Comparison of ENCODE assay signal across 21 cellular contexts in the genomic region with DNA sequence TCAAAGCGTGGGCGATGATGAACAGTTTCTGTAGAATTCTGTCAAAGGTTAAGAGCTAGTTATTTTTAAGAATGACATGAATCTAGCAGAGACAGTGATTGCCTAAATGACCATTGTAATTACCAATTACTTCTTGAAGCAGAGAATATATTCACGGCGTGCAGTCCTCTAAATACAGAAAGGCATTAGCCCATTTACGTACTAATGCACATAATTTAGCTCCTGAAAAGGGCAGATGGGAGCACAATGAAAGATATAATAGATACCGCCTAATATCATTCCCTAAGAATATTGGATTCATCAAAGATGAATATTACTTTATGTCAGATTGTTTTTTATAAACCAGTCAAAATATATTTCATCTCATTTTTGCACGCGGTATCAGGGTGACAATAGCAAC.
"Had no signal": no experiment of that assay in that cellular context is flagged by ENCODE, and none has a peak within 500 bp of the region (broad histone marks: within the 10 kb centered on the region; RNA-seq: fewer than 3 reads in every experiment).

No MANE protein-coding gene starts in this region.

- H3K27me3 ChIP-seq: brain microvascular endothelial cell, Peyer's patch had no signal

- H3K4me3 ChIP-seq: cardiac muscle cell, Peyer's patch, SJSA1 had no signal

- H3K27ac ChIP-seq: brain microvascular endothelial cell, cardiac muscle cell, Peyer's patch, SJSA1 had no signal

- H3K4me1 Mint-ChIP-seq: activated CD8-positive, alpha-beta memory T cell treated with anti-CD3 and anti-CD28 coated beads, Interleukin-2, amount 10 ng/mL, durations not matched to agents 7 days and 5 days; activated naive CD4-positive, alpha-beta T cell treated with anti-CD3 and anti-CD28 coated beads, Interleukin-2, amount 10 ng/mL, durations not matched to agents 7 days and 5 days; T-helper 17 cell; WTC11 had no signal

- H3K36me3 Mint-ChIP-seq: activated CD8-positive, alpha-beta memory T cell treated with anti-CD3 and anti-CD28 coated beads, Interleukin-2, amount 10 ng/mL, durations not matched to agents 7 days and 5 days; activated naive CD4-positive, alpha-beta T cell treated with anti-CD3 and anti-CD28 coated beads, Interleukin-2, amount 10 ng/mL, durations not matched to agents 7 days and 5 days; activated naive CD8-positive, alpha-beta T cell treated with anti-CD3 and anti-CD28 coated beads for 36 hours; WTC11 had no signal

- H3K36me3 ChIP-seq: brain microvascular endothelial cell, cardiac muscle cell, Peyer's patch, SJSA1 had no signal

- H3K9me3 ChIP-seq: Peyer's patch, SJSA1 had no signal

- H3K9me3 Mint-ChIP-seq: activated CD4-positive, alpha-beta T cell treated with anti-CD3 and anti-CD28 coated beads, Interleukin-2, amount 10 ng/mL, durations not matched to agents 24 days and 14 days; activated naive CD4-positive, alpha-beta T cell treated with anti-CD3 and anti-CD28 coated beads, Interleukin-2, amount 10 ng/mL, durations not matched to agents 7 days and 5 days; activated naive CD8-positive, alpha-beta T cell treated with anti-CD3 and anti-CD28 coated beads for 36 hours; activated T-cell treated with anti-CD3 and anti-CD28 coated beads, Interleukin-2, amount 50 U/mL, for 4 hours; WTC11 had no signal

- ATAC-seq: activated CD8-positive, alpha-beta memory T cell treated with anti-CD3 and anti-CD28 coated beads, Interleukin-2, amount 10 ng/mL, durations not matched to agents 7 days and 5 days; activated T-cell treated with anti-CD3 and anti-CD28 coated beads, Interleukin-2, amount 50 U/mL, for 4 hours; T-helper 17 cell; WTC11 had no signal

- H3K4me3 Mint-ChIP-seq: activated CD4-positive, alpha-beta T cell treated with anti-CD3 and anti-CD28 coated beads, Interleukin-2, amount 10 ng/mL, durations not matched to agents 24 days and 14 days; activated CD8-positive, alpha-beta memory T cell treated with anti-CD3 and anti-CD28 coated beads, Interleukin-2, amount 10 ng/mL, durations not matched to agents 7 days and 5 days; activated naive CD4-positive, alpha-beta T cell treated with anti-CD3 and anti-CD28 coated beads, Interleukin-2, amount 10 ng/mL, durations not matched to agents 7 days and 5 days; activated naive CD8-positive, alpha-beta T cell treated with anti-CD3 and anti-CD28 coated beads for 36 hours; activated T-cell treated with anti-CD3 and anti-CD28 coated beads, Interleukin-2, amount 50 U/mL, for 4 hours; T-helper 17 cell; WTC11 had no signal

- H3K27ac Mint-ChIP-seq: activated CD4-positive, alpha-beta T cell treated with anti-CD3 and anti-CD28 coated beads, Interleukin-2, amount 10 ng/mL, durations not matched to agents 24 days and 14 days; activated CD8-positive, alpha-beta memory T cell treated with anti-CD3 and anti-CD28 coated beads, Interleukin-2, amount 10 ng/mL, durations not matched to agents 7 days and 5 days; activated naive CD4-positive, alpha-beta T cell treated with anti-CD3 and anti-CD28 coated beads, Interleukin-2, amount 10 ng/mL, durations not matched to agents 7 days and 5 days; activated naive CD8-positive, alpha-beta T cell treated with anti-CD3 and anti-CD28 coated beads for 36 hours; T-helper 17 cell; WTC11 had no signal

- DNase-seq: activated CD4-positive, alpha-beta T cell treated with anti-CD3 and anti-CD28 coated beads for 1 hour; activated CD4-positive, alpha-beta T cell treated with anti-CD3 and anti-CD28 coated beads, Interleukin-2, amount 10 ng/mL, durations not matched to agents 24 days and 14 days; activated CD4-positive, alpha-beta T cell treated with anti-CD3 and anti-CD28 coated beads, Interleukin-2, amount 50 U/mL, for 48 hours; activated CD8-positive, alpha-beta memory T cell treated with anti-CD3 and anti-CD28 coated beads, Interleukin-2, amount 10 ng/mL, durations not matched to agents 7 days and 5 days; activated gamma-delta T cell treated with Interleukin-2 at 50 U/mL for 16 hours; activated naive CD4-positive, alpha-beta T cell treated with anti-CD3 and anti-CD28 coated beads, Interleukin-2, amount 10 ng/mL, durations not matched to agents 7 days and 5 days; activated naive CD8-positive, alpha-beta T cell treated with anti-CD3 and anti-CD28 coated beads for 36 hours; activated T-cell treated with anti-CD3 and anti-CD28 coated beads, Interleukin-2, amount 50 U/mL, for 4 hours; brain microvascular endothelial cell; KBM-7; NCI-H1092; NCI-H2029 treated with DMSO at 0.1 percent for 48 hours; NCI-H345; NCI-H510A; Peyer's patch; SHP77; T-helper 17 cell; T-helper 9 cell had no signal

- H3K4me1 ChIP-seq: Peyer's patch, SJSA1 had no signal

- H3K27me3 Mint-ChIP-seq: activated CD4-positive, alpha-beta T cell treated with anti-CD3 and anti-CD28 coated beads, Interleukin-2, amount 10 ng/mL, durations not matched to agents 24 days and 14 days; activated CD8-positive, alpha-beta memory T cell treated with anti-CD3 and anti-CD28 coated beads, Interleukin-2, amount 10 ng/mL, durations not matched to agents 7 days and 5 days; activated naive CD4-positive, alpha-beta T cell treated with anti-CD3 and anti-CD28 coated beads, Interleukin-2, amount 10 ng/mL, durations not matched to agents 7 days and 5 days had no signal
